1 cellular context compared by ENCODE assay signal in the genomic region with DNA sequence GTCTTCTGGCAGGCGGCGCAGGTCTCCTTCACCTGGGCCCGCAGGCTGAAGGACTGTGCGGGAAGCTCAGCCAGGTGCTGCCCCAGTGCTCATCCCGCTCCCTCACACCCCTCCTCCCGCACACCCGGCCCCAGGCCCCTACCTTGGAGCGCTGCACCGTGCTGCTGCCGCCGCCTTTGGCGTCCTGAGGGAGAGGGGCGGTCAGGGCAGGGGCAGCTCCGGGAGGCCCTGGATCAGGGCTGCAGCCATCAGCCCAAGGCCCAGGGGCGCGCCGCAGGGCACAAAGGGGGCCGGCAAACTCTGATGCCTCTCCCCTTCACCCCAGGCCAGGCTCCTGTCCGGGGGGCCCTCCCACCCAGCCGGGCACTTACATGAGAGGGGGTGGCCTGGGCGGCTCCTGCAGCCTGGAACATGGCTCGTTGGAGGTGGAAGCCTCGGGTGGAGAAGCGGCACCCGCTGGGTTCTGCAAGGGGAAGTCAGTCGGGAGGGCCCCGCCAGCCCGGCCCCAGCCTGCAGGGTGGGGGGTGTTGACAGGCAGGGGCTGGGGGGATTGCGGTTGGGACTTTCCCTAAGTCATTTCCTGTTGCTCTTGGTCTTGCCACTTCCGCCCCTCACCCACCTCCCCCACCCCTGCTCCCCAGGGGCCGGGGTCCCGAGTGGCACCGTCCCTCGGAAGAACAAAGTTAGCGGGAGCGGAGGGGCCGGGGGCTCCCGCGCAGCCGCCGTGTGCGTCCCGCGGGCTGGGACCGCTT.
TF ChIP-seq lines count a peak whose summit lies in the region.

No MANE protein-coding gene starts in this region.

TF ChIP-seq in IMR-90, 13 proteins besides CTCF, POLR2A, EP300 and RAD21 (continued from another document):
- TF ChIP-seq USF2 (IDR thresholded peaks at IDR 0.05; ENCODE audit: low read depth, low read length) = no peak
- no peak for TF ChIP-seq FOS (IDR thresholded peaks at IDR 0.05; ENCODE audit: low read depth, low read length)
- TF ChIP-seq, protein P1, sequence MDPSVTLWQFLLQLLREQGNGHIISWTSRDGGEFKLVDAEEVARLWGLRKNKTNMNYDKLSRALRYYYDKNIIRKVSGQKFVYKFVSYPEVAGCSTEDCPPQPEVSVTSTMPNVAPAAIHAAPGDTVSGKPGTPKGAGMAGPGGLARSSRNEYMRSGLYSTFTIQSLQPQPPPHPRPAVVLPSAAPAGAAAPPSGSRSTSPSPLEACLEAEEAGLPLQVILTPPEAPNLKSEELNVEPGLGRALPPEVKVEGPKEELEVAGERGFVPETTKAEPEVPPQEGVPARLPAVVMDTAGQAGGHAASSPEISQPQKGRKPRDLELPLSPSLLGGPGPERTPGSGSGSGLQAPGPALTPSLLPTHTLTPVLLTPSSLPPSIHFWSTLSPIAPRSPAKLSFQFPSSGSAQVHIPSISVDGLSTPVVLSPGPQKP (IDR thresholded peaks at IDR 0.05; ENCODE audit: borderline replicate concordance, low read depth, low read length) = no peak
- no peak for TF ChIP-seq SMC3 (IDR thresholded peaks at IDR 0.05; ENCODE audit: low read depth, low read length)
- TF ChIP-seq CEBPB (IDR thresholded peaks at IDR 0.05; ENCODE audit: low read depth, low read length) = no peak
- TF ChIP-seq MAFK (IDR thresholded peaks at IDR 0.05; ENCODE audit: low read depth, low read length) = no peak
- TF ChIP-seq BHLHE40 (IDR thresholded peaks at IDR 0.05; ENCODE audit: low read depth, low read length) = no peak
